In genomic region chr9:136118061-136118366, GRCh38 we compare ENCODE assay signal across 8 cellular contexts. TPM values are rescaled to one million over a fixed set of nuclear protein-coding genes. Genes with fewer than 3 reads are reported as not detected.
DNase-seq lines count a peak whose midpoint lies in the region; ATAC-seq, FAIRE-seq and TF ChIP-seq lines count a peak whose summit lies in the region.

No MANE protein-coding gene starts in this region.

- in situ Hi-C loops in IMR-90 (cut with MboI; ENCODE audit: low sequenced_read_pairs): no loop called here

- H2AK5ac ChIP-seq in IMR-90 (ENCODE audit: low read depth, low read length): peak overlapping the region; percentile 64

- no peak for TF ChIP-seq CTCF in IMR-90 (conservative IDR thresholded peaks at IDR 0.05; ENCODE audit: low read depth, low read length)
- no peak for TF ChIP-seq CTCF in neural cell (IDR thresholded peaks at IDR 0.05; ENCODE audit: poor library complexity, severe bottlenecking)

- no TSS peak for BruUV-seq in IMR-90 (replicated peaks; lab: Mats Ljungman, UMichigan)

- peaks cover 11% of the 10 kb centered on the region for H3K4me1 ChIP-seq in IMR-90 (ENCODE audit: control insufficient read depth, insufficient read depth, low read length)

- H3K4ac ChIP-seq in IMR-90 (ENCODE audit: low read depth, low read length): peak overlapping the region; percentile 78; the same call in 1 of the 2 replicates

- H3K9me3 ChIP-seq in IMR-90 (ENCODE audit: control insufficient read depth, insufficient read depth, low read length) (no peaks in the 10 kb centered on the region), neural cell (ENCODE audit: low read length) (no peaks in the 10 kb centered on the region)

- peaks cover 4% of the 10 kb centered on the region for H3K27me3 Mint-ChIP-seq in dendritic cell treated with granulocyte-macrophage colony-stimulating factor and Interleukin-4, amounts not matched to agents 40 ng/mL and 50 ng/mL, for 4 days

- H4K5ac ChIP-seq in IMR-90 (ENCODE audit: low read depth, low read length): peak overlapping the region; percentile 55; the same call in 1 of the 2 replicates

- peak; percentile 7 for TF ChIP-seq POLR2A in GM18526 (IDR thresholded peaks at IDR 0.05; ENCODE audit: extremely low read depth, insufficient read length)
- TF ChIP-seq POLR2A in IMR-90 (IDR thresholded peaks at IDR 0.05; ENCODE audit: low read depth, low read length): no peak

- peaks cover 48% of the 10 kb centered on the region for H3K36me3 Mint-ChIP-seq in dendritic cell treated with granulocyte-macrophage colony-stimulating factor and Interleukin-4, amounts not matched to agents 40 ng/mL and 50 ng/mL, for 4 days (ENCODE audit: low read depth)

- peaks cover 5 to 42% of the 10 kb centered on the region in 2 experiments; a peak in 3 of 4 replicates for H3K79me1 ChIP-seq in IMR-90 (ENCODE audit: low read depth in 1 of 2, low read length in 2 of 2)

- POLR2A ChIA-PET in IMR-90 (lab: Charles Lee; ENCODE audit: unreplicated experiment): no interaction called here

- H3K9me1 ChIP-seq in IMR-90 (ENCODE audit: insufficient read depth, low read length): peaks cover 7% of the 10 kb centered on the region; the same call in 1 of the 2 replicates

- peak overlapping the region; percentile 92; the same call in 1 of the 2 replicates for H3K23ac ChIP-seq in IMR-90 (ENCODE audit: low read depth, low read length)

- H3K36me3 ChIP-seq in IMR-90 (ENCODE audit: control insufficient read depth, insufficient read depth, low read length) (peaks cover 15% of the 10 kb centered on the region; the same call in 1 of the 2 replicates), neural cell (ENCODE audit: insufficient read depth, low read length) (no peaks in the 10 kb centered on the region)

- H3K4me3 ChIP-seq in IMR-90 (ENCODE audit: insufficient read depth, low read depth, low read length) (peak overlapping the region; percentile 64), neural cell (ENCODE audit: low read length) (peak overlapping the region; percentile 90)

- no peak for TF ChIP-seq EP300 in neural cell (conservative IDR thresholded peaks at IDR 0.05; ENCODE audit: poor library complexity, severe bottlenecking)

- no peaks in the 10 kb centered on the region for H3F3A ChIP-seq in neural cell (ENCODE audit: insufficient read depth, low read length, poor library complexity, severe bottlenecking)

- H3K4me1 Mint-ChIP-seq in dendritic cell treated with granulocyte-macrophage colony-stimulating factor and Interleukin-4, amounts not matched to agents 40 ng/mL and 50 ng/mL, for 4 days (ENCODE audit: low read depth): peaks cover 53% of the 10 kb centered on the region

- peak overlapping the region; percentile 76 for H3K4me3 Mint-ChIP-seq in dendritic cell treated with granulocyte-macrophage colony-stimulating factor and Interleukin-4, amounts not matched to agents 40 ng/mL and 50 ng/mL, for 4 days

- intact Hi-C loops in IMR-90 (cut with micrococcal nuclease): loop anchor here (2.0 kb wide), 1 partner anchor 23 kb away; the partner anchor contains the start of gene NACC2
- intact Hi-C loops in dendritic cell treated with granulocyte-macrophage colony-stimulating factor and Interleukin-4, amounts not matched to agents 40 ng/mL and 50 ng/mL, for 4 days (cut with micrococcal nuclease): loop anchor here (2.0 to 5.0 kb wide), 2 partner anchors 23 to 41 kb away; partner anchors contain the start of gene NACC2

- no peak overlapping the region for H2BK20ac ChIP-seq in IMR-90 (ENCODE audit: low read depth, low read length)

- peak overlapping the region; percentile 80 for H2BK5ac ChIP-seq in IMR-90 (ENCODE audit: low read depth, low read length, poor library complexity, severe bottlenecking)

- H2BK120ac ChIP-seq in IMR-90 (ENCODE audit: low read depth, low read length): no peak overlapping the region

- peak overlapping the region; percentile 97 for H2AFZ ChIP-seq in IMR-90 (replicated peaks; ENCODE audit: low read length, poor library complexity)
- no peak overlapping the region for H2AFZ ChIP-seq in neural cell (ENCODE audit: low read depth, low read length)

- no peaks in the 10 kb centered on the region for H3K27me3 ChIP-seq in IMR-90 (ENCODE audit: control insufficient read depth, insufficient read depth, low read length)
- H3K27me3 ChIP-seq in neural cell (ENCODE audit: insufficient read depth, low read depth, low read length): no peaks in the 10 kb centered on the region

- no peak for FAIRE-seq in urothelium cell line (lab: Jason Lieb, UNC)

- peak overlapping the region; percentile 97 for H2AK9ac ChIP-seq in IMR-90 (replicated peaks; ENCODE audit: low read depth, low read length, poor library complexity)

- no peaks in the 10 kb centered on the region for H3K9me2 ChIP-seq in neural cell (ENCODE audit: insufficient read depth, low read length)

- H3K18ac ChIP-seq in IMR-90 (ENCODE audit: low read depth, low read length): no peak overlapping the region

- ATAC-seq in IMR-90 (ENCODE audit: low read depth) (no peak; the same call in 1 of the 2 replicates), GM18868 (IDR thresholded peaks at IDR 0.05; ENCODE audit: unreplicated experiment) (no peak)

- H3K4me2 ChIP-seq in IMR-90 (ENCODE audit: low read depth, low read length): peak overlapping the region; percentile 95
- peak overlapping the region; percentile 34 for H3K4me2 ChIP-seq in neural cell (ENCODE audit: low read length)

- peak overlapping the region; percentile 88 for H3K9ac ChIP-seq in IMR-90 (ENCODE audit: low read depth, low read length)
- H3K9ac ChIP-seq in neural cell (ENCODE audit: low read length): peak overlapping the region; percentile 90

- peak overlapping the region; percentile 74 for H3K27ac ChIP-seq in IMR-90 (ENCODE audit: insufficient read depth, low read length)
- H3K27ac ChIP-seq in neural cell (ENCODE audit: low read length): peak overlapping the region; percentile 80

- H3K56ac ChIP-seq in IMR-90 (ENCODE audit: extremely low read depth, insufficient read depth, low read length): peak overlapping the region; percentile 5; the same call in 1 of the 2 replicates

- no peak overlapping the region for H2BK15ac ChIP-seq in IMR-90 (ENCODE audit: low read depth, low read length)

- WGBS in IMR-90 (ENCODE audit: extremely low coverage in 2 of 2, insufficient read length in 1 of 2), 2 experiments: 3% methylated on average over 19 of the region's 36 CpGs; no CpG with 5 or more reads in 1 of the 2 experiments

- no peaks in the 10 kb centered on the region for H3K79me2 ChIP-seq in neural cell (replicated peaks; ENCODE audit: insufficient read depth, low read length)

- peak overlapping the region; percentile 82 for H3K27ac Mint-ChIP-seq in dendritic cell treated with granulocyte-macrophage colony-stimulating factor and Interleukin-4, amounts not matched to agents 40 ng/mL and 50 ng/mL, for 4 days

- dilution Hi-C loops in IMR-90 (cut with HindIII; ENCODE audit: low sequenced_read_pairs, unreplicated experiment): no loop called here

- H3K9me3 Mint-ChIP-seq in dendritic cell treated with granulocyte-macrophage colony-stimulating factor and Interleukin-4, amounts not matched to agents 40 ng/mL and 50 ng/mL, for 4 days: no peaks in the 10 kb centered on the region

- peak overlapping the region; percentile 39; the same call in 1 of the 2 replicates for H4K91ac ChIP-seq in IMR-90 (ENCODE audit: insufficient read depth, low read depth, low read length)

- DNase-seq in IMR-90: no peak
- DNase-seq in NCI-H1930 (lab: John Stamatoyannopoulos, UW): no peak
- no peak for DNase-seq in urothelium cell line (ENCODE audit: low spot score)
- no peak for DNase-seq in COLO668 (lab: John Stamatoyannopoulos, UW; ENCODE audit: unreplicated experiment)

- TF ChIP-seq RAD21 in IMR-90 (IDR thresholded peaks at IDR 0.05; ENCODE audit: low read length) (no peak), neural cell (conservative IDR thresholded peaks at IDR 0.05) (no peak)

- CTCF ChIA-PET in IMR-90 (lab: Yijun Ruan, JAX): no interaction called here

- H3K14ac ChIP-seq in IMR-90 (replicated peaks; ENCODE audit: low read depth, low read length): peak overlapping the region; percentile 79; the same call in 1 of the 2 replicates

- H4K20me1 ChIP-seq in IMR-90 (ENCODE audit: insufficient read depth, low read length): peaks cover 4% of the 10 kb centered on the region; the same call in 1 of the 2 replicates
- H4K20me1 ChIP-seq in neural cell (ENCODE audit: insufficient read depth): no peaks in the 10 kb centered on the region

- H4K8ac ChIP-seq in IMR-90 (ENCODE audit: low read depth in 2 of 2, low read length in 2 of 2): peak overlapping the region; percentile 17 to 68; a peak in 2 of 4 replicates

TF ChIP-seq in IMR-90, 13 proteins besides CTCF, POLR2A, EP300 and RAD21 (continues in another document):
- TF ChIP-seq FOS (IDR thresholded peaks at IDR 0.05; ENCODE audit: low read depth, low read length) (no peak), BHLHE40 (IDR thresholded peaks at IDR 0.05; ENCODE audit: low read depth, low read length) (no peak)

TF ChIP-seq in neural cell, 6 proteins besides CTCF, POLR2A, EP300 and RAD21 (continues in another document):
- TF ChIP-seq SMC3 (conservative IDR thresholded peaks at IDR 0.05; ENCODE audit: poor library complexity) (no peak), TAF1 (IDR thresholded peaks at IDR 0.05; ENCODE audit: low read depth) (no peak)

RNA-seq across cellular contexts. Expression of gene TMEM250, which starts 0.7 kb away (rescaled TPM):
- total RNA-seq in IMR-90 (2012; rRNA removed): 12.5 and 14.0 TPM in 2 replicates
- polyA plus RNA-seq in IMR-90 (2012; rRNA removed) (17.5 and 18.6 TPM in 2 replicates), neural cell (15.0 and 20.6 TPM in 2 replicates)
- 29.9 and 32.6 TPM in 2 replicates for polyA plus RNA-seq in IMR-90 (2012; cell fraction: cytosol; rRNA removed)
- 12.4 and 30.2 TPM in 2 replicates for polyA plus RNA-seq in IMR-90 (2012; cell fraction: nucleus; rRNA removed; ENCODE audit: low replicate concordance)
- 27.9 and 38.5 TPM in 2 replicates for polyA minus RNA-seq in neural cell

RNA-seq across cellular contexts. Expression of gene NACC2, which starts 22.9 kb away (rescaled TPM):
- total RNA-seq in IMR-90 (2012; rRNA removed): 7.9 and 11.1 TPM in 2 replicates
- 19.0 and 21.2 TPM in 2 replicates for polyA plus RNA-seq in IMR-90 (2012; rRNA removed)
- 16.0 and 22.9 TPM in 2 replicates for polyA plus RNA-seq in IMR-90 (2012; cell fraction: cytosol; rRNA removed)
- 27.3 and 39.1 TPM in 2 replicates for polyA plus RNA-seq in IMR-90 (2012; cell fraction: nucleus; rRNA removed; ENCODE audit: low replicate concordance)
- polyA plus RNA-seq in neural cell: 1.7 and 1.8 TPM in 2 replicates
- polyA minus RNA-seq in neural cell: 4.3 and 4.6 TPM in 2 replicates
